ENCODE assay signal across 2 cellular contexts in the genomic region with DNA sequence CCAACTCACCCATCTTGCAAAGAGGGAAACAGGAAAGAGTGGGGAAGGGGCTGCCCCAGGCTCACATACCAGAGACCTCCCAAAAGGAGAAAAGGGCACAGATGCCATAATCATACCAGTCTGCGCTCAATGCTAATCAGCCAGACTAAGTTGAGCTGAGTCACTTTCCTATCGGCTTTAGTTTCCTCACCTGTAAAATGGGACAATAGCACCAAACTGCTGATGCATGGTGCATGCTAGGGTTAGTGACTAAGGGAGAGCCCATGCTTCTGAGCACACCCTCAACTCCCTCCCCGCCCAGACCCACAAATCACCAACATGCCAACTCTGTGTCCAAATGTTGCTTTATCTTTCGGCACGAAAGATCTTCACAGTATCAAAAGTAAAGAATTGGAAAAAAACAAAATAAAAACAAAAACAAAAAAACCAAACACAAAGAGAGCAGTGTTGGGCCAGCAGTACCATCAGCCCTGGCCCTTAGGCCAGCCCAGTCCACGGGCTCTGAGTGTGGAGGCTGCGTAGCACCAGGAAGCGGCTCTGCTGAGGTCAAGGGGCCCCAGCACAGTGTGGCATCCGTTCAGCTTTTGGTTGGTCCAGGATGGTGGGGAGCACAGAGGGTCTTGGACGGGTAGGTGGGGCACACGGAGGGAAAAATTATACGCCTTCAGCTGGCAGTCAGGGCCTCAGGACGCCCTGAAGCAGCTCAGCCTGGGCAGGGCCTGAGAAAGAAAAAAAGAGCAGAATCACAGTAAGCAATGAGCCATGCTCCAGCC.
TF ChIP-seq lines count a peak whose summit lies in the region.

No MANE protein-coding gene starts in this region.

TF ChIP-seq in IMR-90, 13 proteins besides CTCF, POLR2A, EP300 and RAD21:
- TF ChIP-seq BHLHE40 (IDR thresholded peaks at IDR 0.05; ENCODE audit: low read depth, low read length) = no peak
- TF ChIP-seq, protein P1, sequence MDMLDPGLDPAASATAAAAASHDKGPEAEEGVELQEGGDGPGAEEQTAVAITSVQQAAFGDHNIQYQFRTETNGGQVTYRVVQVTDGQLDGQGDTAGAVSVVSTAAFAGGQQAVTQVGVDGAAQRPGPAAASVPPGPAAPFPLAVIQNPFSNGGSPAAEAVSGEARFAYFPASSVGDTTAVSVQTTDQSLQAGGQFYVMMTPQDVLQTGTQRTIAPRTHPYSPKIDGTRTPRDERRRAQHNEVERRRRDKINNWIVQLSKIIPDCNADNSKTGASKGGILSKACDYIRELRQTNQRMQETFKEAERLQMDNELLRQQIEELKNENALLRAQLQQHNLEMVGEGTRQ (IDR thresholded peaks at IDR 0.05; ENCODE audit: low read depth, low read length) = no peak
- no peak for TF ChIP-seq SMC3 (IDR thresholded peaks at IDR 0.05; ENCODE audit: low read depth, low read length)
- no peak for TF ChIP-seq MAZ (IDR thresholded peaks at IDR 0.05; ENCODE audit: borderline replicate concordance, low read depth, low read length)
- TF ChIP-seq CHD1 (IDR thresholded peaks at IDR 0.05; ENCODE audit: low read depth, low read length) = no peak
- TF ChIP-seq RCOR1 (IDR thresholded peaks at IDR 0.05; ENCODE audit: insufficient replicate concordance, low read length) = no peak
- TF ChIP-seq RFX5 (IDR thresholded peaks at IDR 0.05; ENCODE audit: low read depth, low read length) = no peak
- no peak for TF ChIP-seq NFE2L2 (IDR thresholded peaks at IDR 0.05; ENCODE audit: low read depth, low read length)
TF ChIP-seq in IMR-90: peak in this region for 0.

TF ChIP-seq in K562, 482 proteins besides CTCF, POLR2A, EP300 and RAD21:
- TF ChIP-seq CREBBP (IDR thresholded peaks at IDR 0.05; ENCODE audit: low read depth, low read length) = no peak
- TF ChIP-seq, protein P2, sequence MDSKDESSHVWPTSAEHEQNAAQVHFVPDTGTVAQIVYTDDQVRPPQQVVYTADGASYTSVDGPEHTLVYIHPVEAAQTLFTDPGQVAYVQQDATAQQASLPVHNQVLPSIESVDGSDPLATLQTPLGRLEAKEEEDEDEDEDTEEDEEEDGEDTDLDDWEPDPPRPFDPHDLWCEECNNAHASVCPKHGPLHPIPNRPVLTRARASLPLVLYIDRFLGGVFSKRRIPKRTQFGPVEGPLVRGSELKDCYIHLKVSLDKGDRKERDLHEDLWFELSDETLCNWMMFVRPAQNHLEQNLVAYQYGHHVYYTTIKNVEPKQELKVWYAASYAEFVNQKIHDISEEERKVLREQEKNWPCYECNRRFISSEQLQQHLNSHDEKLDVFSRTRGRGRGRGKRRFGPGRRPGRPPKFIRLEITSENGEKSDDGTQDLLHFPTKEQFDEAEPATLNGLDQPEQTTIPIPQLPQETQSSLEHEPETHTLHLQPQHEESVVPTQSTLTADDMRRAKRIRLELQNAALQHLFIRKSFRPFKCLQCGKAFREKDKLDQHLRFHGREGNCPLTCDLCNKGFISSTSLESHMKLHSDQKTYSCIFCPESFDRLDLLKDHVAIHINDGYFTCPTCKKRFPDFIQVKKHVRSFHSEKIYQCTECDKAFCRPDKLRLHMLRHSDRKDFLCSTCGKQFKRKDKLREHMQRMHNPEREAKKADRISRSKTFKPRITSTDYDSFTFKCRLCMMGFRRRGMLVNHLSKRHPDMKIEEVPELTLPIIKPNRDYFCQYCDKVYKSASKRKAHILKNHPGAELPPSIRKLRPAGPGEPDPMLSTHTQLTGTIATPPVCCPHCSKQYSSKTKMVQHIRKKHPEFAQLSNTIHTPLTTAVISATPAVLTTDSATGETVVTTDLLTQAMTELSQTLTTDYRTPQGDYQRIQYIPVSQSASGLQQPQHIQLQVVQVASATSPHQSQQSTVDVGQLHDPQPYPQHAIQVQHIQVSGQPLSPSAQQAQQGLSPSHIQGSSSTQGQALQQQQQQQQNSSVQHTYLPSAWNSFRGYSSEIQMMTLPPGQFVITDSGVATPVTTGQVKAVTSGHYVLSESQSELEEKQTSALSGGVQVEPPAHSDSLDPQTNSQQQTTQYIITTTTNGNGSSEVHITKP (IDR thresholded peaks at IDR 0.05; ENCODE audit: partially characterized antibody) = no peak
- TF ChIP-seq EZH2 (IDR thresholded peaks at IDR 0.05; ENCODE audit: borderline replicate concordance, low read depth, low read length) = no peak
- TF ChIP-seq CBFB (CRISPR knock-in tag; IDR thresholded peaks at IDR 0.05) = no peak
- 0 out of 2 replicates have a peak, but pooled peaks have one; percentile 34 for TF ChIP-seq SMARCA5 (IDR thresholded peaks at IDR 0.05)
- TF ChIP-seq, protein P3, sequence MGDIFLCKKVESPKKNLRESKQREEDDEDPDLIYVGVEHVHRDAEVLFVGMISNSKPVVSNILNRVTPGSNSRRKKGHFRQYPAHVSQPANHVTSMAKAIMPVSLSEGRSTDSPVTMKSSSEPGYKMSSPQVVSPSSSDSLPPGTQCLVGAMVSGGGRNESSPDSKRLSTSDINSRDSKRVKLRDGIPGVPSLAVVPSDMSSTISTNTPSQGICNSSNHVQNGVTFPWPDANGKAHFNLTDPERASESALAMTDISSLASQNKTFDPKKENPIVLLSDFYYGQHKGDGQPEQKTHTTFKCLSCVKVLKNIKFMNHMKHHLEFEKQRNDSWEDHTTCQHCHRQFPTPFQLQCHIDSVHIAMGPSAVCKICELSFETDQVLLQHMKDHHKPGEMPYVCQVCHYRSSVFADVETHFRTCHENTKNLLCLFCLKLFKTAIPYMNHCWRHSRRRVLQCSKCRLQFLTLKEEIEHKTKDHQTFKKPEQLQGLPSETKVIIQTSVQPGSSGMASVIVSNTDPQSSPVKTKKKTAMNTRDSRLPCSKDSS (IDR thresholded peaks at IDR 0.05; ENCODE audit: low read depth, partially characterized antibody) = no peak
- no peak for TF ChIP-seq ZNF197 (CRISPR knock-in tag; IDR thresholded peaks at IDR 0.05; ENCODE audit: low read depth)
- TF ChIP-seq ZBTB8A (IDR thresholded peaks at IDR 0.05; ENCODE audit: partially characterized antibody) = no peak
- peak; percentile 35 to 44; a peak in 2 of 4 replicates for TF ChIP-seq KDM1A (IDR thresholded peaks at IDR 0.05)
- TF ChIP-seq ZNF316 (IDR thresholded peaks at IDR 0.05) = peak; percentile 42; the same call in 1 of the 2 replicates
- no peak for TF ChIP-seq SLC30A9 (CRISPR knock-in tag; IDR thresholded peaks at IDR 0.05)
- TF ChIP-seq MAFG (tag; conservative IDR thresholded peaks at IDR 0.05) = peak; percentile 31; the same call in 1 of the 2 replicates
- TF ChIP-seq BCOR (IDR thresholded peaks at IDR 0.05) = peak; percentile 73
- TF ChIP-seq, protein P4, sequence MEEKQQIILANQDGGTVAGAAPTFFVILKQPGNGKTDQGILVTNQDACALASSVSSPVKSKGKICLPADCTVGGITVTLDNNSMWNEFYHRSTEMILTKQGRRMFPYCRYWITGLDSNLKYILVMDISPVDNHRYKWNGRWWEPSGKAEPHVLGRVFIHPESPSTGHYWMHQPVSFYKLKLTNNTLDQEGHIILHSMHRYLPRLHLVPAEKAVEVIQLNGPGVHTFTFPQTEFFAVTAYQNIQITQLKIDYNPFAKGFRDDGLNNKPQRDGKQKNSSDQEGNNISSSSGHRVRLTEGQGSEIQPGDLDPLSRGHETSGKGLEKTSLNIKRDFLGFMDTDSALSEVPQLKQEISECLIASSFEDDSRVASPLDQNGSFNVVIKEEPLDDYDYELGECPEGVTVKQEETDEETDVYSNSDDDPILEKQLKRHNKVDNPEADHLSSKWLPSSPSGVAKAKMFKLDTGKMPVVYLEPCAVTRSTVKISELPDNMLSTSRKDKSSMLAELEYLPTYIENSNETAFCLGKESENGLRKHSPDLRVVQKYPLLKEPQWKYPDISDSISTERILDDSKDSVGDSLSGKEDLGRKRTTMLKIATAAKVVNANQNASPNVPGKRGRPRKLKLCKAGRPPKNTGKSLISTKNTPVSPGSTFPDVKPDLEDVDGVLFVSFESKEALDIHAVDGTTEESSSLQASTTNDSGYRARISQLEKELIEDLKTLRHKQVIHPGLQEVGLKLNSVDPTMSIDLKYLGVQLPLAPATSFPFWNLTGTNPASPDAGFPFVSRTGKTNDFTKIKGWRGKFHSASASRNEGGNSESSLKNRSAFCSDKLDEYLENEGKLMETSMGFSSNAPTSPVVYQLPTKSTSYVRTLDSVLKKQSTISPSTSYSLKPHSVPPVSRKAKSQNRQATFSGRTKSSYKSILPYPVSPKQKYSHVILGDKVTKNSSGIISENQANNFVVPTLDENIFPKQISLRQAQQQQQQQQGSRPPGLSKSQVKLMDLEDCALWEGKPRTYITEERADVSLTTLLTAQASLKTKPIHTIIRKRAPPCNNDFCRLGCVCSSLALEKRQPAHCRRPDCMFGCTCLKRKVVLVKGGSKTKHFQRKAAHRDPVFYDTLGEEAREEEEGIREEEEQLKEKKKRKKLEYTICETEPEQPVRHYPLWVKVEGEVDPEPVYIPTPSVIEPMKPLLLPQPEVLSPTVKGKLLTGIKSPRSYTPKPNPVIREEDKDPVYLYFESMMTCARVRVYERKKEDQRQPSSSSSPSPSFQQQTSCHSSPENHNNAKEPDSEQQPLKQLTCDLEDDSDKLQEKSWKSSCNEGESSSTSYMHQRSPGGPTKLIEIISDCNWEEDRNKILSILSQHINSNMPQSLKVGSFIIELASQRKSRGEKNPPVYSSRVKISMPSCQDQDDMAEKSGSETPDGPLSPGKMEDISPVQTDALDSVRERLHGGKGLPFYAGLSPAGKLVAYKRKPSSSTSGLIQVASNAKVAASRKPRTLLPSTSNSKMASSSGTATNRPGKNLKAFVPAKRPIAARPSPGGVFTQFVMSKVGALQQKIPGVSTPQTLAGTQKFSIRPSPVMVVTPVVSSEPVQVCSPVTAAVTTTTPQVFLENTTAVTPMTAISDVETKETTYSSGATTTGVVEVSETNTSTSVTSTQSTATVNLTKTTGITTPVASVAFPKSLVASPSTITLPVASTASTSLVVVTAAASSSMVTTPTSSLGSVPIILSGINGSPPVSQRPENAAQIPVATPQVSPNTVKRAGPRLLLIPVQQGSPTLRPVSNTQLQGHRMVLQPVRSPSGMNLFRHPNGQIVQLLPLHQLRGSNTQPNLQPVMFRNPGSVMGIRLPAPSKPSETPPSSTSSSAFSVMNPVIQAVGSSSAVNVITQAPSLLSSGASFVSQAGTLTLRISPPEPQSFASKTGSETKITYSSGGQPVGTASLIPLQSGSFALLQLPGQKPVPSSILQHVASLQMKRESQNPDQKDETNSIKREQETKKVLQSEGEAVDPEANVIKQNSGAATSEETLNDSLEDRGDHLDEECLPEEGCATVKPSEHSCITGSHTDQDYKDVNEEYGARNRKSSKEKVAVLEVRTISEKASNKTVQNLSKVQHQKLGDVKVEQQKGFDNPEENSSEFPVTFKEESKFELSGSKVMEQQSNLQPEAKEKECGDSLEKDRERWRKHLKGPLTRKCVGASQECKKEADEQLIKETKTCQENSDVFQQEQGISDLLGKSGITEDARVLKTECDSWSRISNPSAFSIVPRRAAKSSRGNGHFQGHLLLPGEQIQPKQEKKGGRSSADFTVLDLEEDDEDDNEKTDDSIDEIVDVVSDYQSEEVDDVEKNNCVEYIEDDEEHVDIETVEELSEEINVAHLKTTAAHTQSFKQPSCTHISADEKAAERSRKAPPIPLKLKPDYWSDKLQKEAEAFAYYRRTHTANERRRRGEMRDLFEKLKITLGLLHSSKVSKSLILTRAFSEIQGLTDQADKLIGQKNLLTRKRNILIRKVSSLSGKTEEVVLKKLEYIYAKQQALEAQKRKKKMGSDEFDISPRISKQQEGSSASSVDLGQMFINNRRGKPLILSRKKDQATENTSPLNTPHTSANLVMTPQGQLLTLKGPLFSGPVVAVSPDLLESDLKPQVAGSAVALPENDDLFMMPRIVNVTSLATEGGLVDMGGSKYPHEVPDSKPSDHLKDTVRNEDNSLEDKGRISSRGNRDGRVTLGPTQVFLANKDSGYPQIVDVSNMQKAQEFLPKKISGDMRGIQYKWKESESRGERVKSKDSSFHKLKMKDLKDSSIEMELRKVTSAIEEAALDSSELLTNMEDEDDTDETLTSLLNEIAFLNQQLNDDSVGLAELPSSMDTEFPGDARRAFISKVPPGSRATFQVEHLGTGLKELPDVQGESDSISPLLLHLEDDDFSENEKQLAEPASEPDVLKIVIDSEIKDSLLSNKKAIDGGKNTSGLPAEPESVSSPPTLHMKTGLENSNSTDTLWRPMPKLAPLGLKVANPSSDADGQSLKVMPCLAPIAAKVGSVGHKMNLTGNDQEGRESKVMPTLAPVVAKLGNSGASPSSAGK (IDR thresholded peaks at IDR 0.05) = no peak
- TF ChIP-seq ERF (CRISPR knock-in tag; IDR thresholded peaks at IDR 0.05) = no peak
- TF ChIP-seq U2AF2 (optimal IDR thresholded peaks at IDR 0.05; ENCODE audit: low read depth, low read length) = no peak
TF ChIP-seq in K562: peak in this region for 5.
